In genomic region chrX:123964155-123964554, GRCh38 we compare ENCODE assay signal across 7 cellular contexts. TPM values are rescaled to one million over a fixed set of nuclear protein-coding genes. Genes with fewer than 3 reads are reported as not detected.
DNase-seq lines count a peak whose midpoint lies in the region; ATAC-seq and TF ChIP-seq lines count a peak whose summit lies in the region.

No MANE protein-coding gene starts in this region.

- no peaks in the 10 kb centered on the region for H3K27me3 ChIP-seq in SU-DHL-6 (ENCODE audit: low read length)
- no peaks in the 10 kb centered on the region for H3K27me3 ChIP-seq in skeletal muscle tissue (ENCODE audit: control insufficient read depth in 3 of 3, insufficient read depth in 3 of 3, low read length in 3 of 3)

- no peak for ATAC-seq in HG03571 (IDR thresholded peaks at IDR 0.05; ENCODE audit: unreplicated experiment)

- H2AFZ ChIP-seq in SU-DHL-6 (ENCODE audit: low read depth, low read length, severe bottlenecking) = no peak overlapping the region

- DNase-seq in fibroblast of peridontal ligament (ENCODE audit: extremely low read depth) (peak; percentile 59), OCI-M1 (lab: John Stamatoyannopoulos, UW) (no peak), DMS 273 treated with DMSO at 0.1 percent for 48 hours (lab: John Stamatoyannopoulos, UW) (no peak)

- no peaks in the 10 kb centered on the region; a peak in 1 of 3 replicates for H3K36me3 ChIP-seq in HEK293 (ENCODE audit: control insufficient read depth in 2 of 2, insufficient read depth in 1 of 2, low read length in 2 of 2)
- H3K36me3 ChIP-seq in SU-DHL-6 (ENCODE audit: low read length) = no peaks in the 10 kb centered on the region
- no peaks in the 10 kb centered on the region for H3K36me3 ChIP-seq in skeletal muscle tissue (ENCODE audit: control insufficient read depth in 3 of 3, insufficient read depth in 3 of 3, low read length in 3 of 3)

- H3K9ac ChIP-seq in SU-DHL-6 (ENCODE audit: low read length) = peak overlapping the region; percentile 99; the same call in 1 of the 2 replicates
- H3K9ac ChIP-seq in skeletal muscle tissue (ENCODE audit: low read depth in 1 of 3, low read length in 3 of 3) = peak overlapping the region; percentile 63 to 79 (median 79)

- H3K9me2 ChIP-seq in SU-DHL-6 (replicated peaks; ENCODE audit: insufficient read depth, low read length) = no peaks in the 10 kb centered on the region

- no peaks in the 10 kb centered on the region; the same call in 1 of the 2 replicates for H3K4me1 ChIP-seq in HEK293 (ENCODE audit: control insufficient read depth, insufficient read depth, low read length)
- peaks cover 3 to 6% (median 5%) of the 10 kb centered on the region in 3 donors for H3K4me1 ChIP-seq in skeletal muscle tissue (ENCODE audit: control insufficient read depth in 3 of 3, insufficient read depth in 3 of 3, low read length in 3 of 3)

- CTCF ChIA-PET in HEK293 (lab: Yijun Ruan, JAX) = interaction anchor here (1.2 kb wide), 1 partner anchor 13 kb away, joined by 4 read pairs; no protein-coding TSS in a partner anchor

- no peak overlapping the region; the same call in 1 of the 2 replicates for H3K27ac ChIP-seq in HEK293 (ENCODE audit: extremely low read depth, low read depth, low read length)
- H3K27ac ChIP-seq in SU-DHL-6 (ENCODE audit: low read depth, low read length) = no peak overlapping the region
- peak overlapping the region; percentile 99 for H3K27ac ChIP-seq in skeletal muscle tissue (ENCODE audit: low read depth, low read length)

- no peak for TF ChIP-seq CTCF in HEK293 (tag by site-specific recombination; IDR thresholded peaks at IDR 0.05)
- TF ChIP-seq CTCF in SU-DHL-6 (IDR thresholded peaks at IDR 0.05; ENCODE audit: insufficient read depth, low read length, poor library complexity, severe bottlenecking) = no peak

- POLR2A ChIA-PET in HEK293 (lab: Yijun Ruan, JAX) = no interaction called here

- H4K20me1 ChIP-seq in SU-DHL-6 (ENCODE audit: low read depth, low read length) = peaks cover 12% of the 10 kb centered on the region; the same call in 1 of the 2 replicates

- H3K79me2 ChIP-seq in SU-DHL-6 (ENCODE audit: insufficient read depth, low read length) = peaks cover 85% of the 10 kb centered on the region

- H3K9me3 ChIP-seq in HEK293 (ENCODE audit: control insufficient read depth, insufficient read depth, low read depth, low read length) (no peaks in the 10 kb centered on the region), SU-DHL-6 (ENCODE audit: insufficient read depth, low read length) (no peaks in the 10 kb centered on the region), skeletal muscle tissue (ENCODE audit: control insufficient read depth in 3 of 3, low read length in 3 of 3) (no peaks in the 10 kb centered on the region)

- peak overlapping the region; percentile 99 for H3K4me2 ChIP-seq in SU-DHL-6 (ENCODE audit: low read depth, low read length, poor library complexity, severe bottlenecking)

- peaks cover 10% of the 10 kb centered on the region; the same call in 1 of the 2 replicates for H3F3A ChIP-seq in SU-DHL-6 (ENCODE audit: insufficient read depth)

- peak overlapping the region; percentile 35; the same call in 1 of the 2 replicates for H3K4me3 ChIP-seq in HEK293 (ENCODE audit: low read depth, low read length)
- H3K4me3 ChIP-seq in SU-DHL-6 (ENCODE audit: insufficient read depth, low read length, poor library complexity, severe bottlenecking) = peak overlapping the region; percentile 89
- peak overlapping the region; percentile 7 to 57 (median 23) for H3K4me3 ChIP-seq in skeletal muscle tissue (ENCODE audit: low read length in 3 of 3)

TF ChIP-seq in HEK293, 187 proteins besides CTCF, POLR2A, EP300 and RAD21:
- TF ChIP-seq GLI2 (tag by site-specific recombination; IDR thresholded peaks at IDR 0.05; ENCODE audit: borderline replicate concordance, low read depth) (no peak), PRDM6 (tag by site-specific recombination; IDR thresholded peaks at IDR 0.05) (0 out of 2 replicates have a peak, but pooled peaks have one; percentile 55)

RNA-seq across cellular contexts. Expression of gene STAG2, which starts 2.6 kb away (rescaled TPM):
- total RNA-seq in skeletal muscle tissue = 67.8 TPM

Comparison
In these comparisons a context has a peak if more than half of its experiments do, and no peak if none do; other contexts are left out.
1. H3K4me3 ChIP-seq: peak in every context shown above with its lines; median percentile 89 in SU-DHL-6; 35 in HEK293; 23 in skeletal muscle tissue.